29 cellular contexts compared by ENCODE assay signal in the genomic region with DNA sequence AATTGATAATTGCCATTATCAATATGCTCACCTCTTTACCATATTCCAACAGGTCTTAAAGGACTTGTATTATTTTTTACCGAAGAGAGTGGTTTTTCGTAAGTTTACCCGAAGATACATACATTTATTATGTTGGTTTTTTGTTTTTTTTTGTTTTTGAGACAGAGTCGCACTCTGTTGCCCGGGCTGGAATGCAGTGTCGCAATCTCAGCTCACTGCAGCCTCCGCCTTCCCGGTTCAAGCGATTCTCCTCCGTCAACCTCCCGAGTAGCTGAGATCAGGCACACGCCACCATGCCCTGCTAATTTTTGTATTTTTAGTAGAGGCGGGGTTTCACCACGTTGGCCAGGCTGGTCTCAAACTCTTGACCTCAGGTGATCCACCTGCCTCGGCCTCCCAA. TPM values are rescaled to one million over a fixed set of nuclear protein-coding genes. Genes with fewer than 3 reads are reported as not detected.
"Had no signal": no experiment of that assay in that cellular context is flagged by ENCODE, and none has a peak within 500 bp of the region (broad histone marks: within the 10 kb centered on the region; RNA-seq: fewer than 3 reads in every experiment).

No MANE protein-coding gene starts in this region.

- H3K4me1 Mint-ChIP-seq: memory B cell, naive B cell had no signal

- H3K27ac Mint-ChIP-seq: dendritic cell treated with granulocyte-macrophage colony-stimulating factor and Interleukin-4, amounts not matched to agents 40 ng/mL and 50 ng/mL, for 4 days; effector memory CD8-positive, alpha-beta T cell; endodermal cell; memory B cell; mesothelial cell of epicardium; naive B cell had no signal

- H3K27me3 ChIP-seq: colonic mucosa had no signal

- H3K4me3 Mint-ChIP-seq: dendritic cell treated with granulocyte-macrophage colony-stimulating factor and Interleukin-4, amounts not matched to agents 40 ng/mL and 50 ng/mL, for 4 days; effector memory CD8-positive, alpha-beta T cell; endodermal cell; memory B cell; mesothelial cell of epicardium; naive B cell had no signal

- H3K9me3 ChIP-seq: colonic mucosa, esophagus squamous epithelium, gastrocnemius medialis, heart right ventricle, left lung, mucosa of descending colon had no signal

- H3K36me3 ChIP-seq: colonic mucosa, esophagus squamous epithelium, gastrocnemius medialis, left lung had no signal

- H3K4me1 ChIP-seq: colonic mucosa, esophagus squamous epithelium, gastrocnemius medialis, left lung had no signal

- H3K4me3 ChIP-seq: colonic mucosa, esophagus squamous epithelium, gastrocnemius medialis, heart right ventricle, left lung, lung, mucosa of descending colon had no signal

- H3K36me3 Mint-ChIP-seq: memory B cell, mesothelial cell of epicardium, naive B cell had no signal

- DNase-seq: colonic mucosa; cortex of kidney; effector CD8-positive, alpha-beta T cell; effector memory CD8-positive, alpha-beta T cell; endodermal cell; erythroblast; esophagus squamous epithelium; foreskin fibroblast; foreskin melanocyte; gastrocnemius medialis; glutamatergic neuron; head of caudate nucleus; heart right ventricle; hippocampal formation; left cardiac atrium; left lung; left ventricle myocardium superior; mammary epithelial cell; mesendoderm; mucosa of descending colon; naive B cell had no signal

- H3K9me3 Mint-ChIP-seq: dendritic cell treated with granulocyte-macrophage colony-stimulating factor and Interleukin-4, amounts not matched to agents 40 ng/mL and 50 ng/mL, for 4 days; effector memory CD8-positive, alpha-beta T cell; endodermal cell; memory B cell; mesothelial cell of epicardium; naive B cell had no signal

- H3K27ac ChIP-seq: colonic mucosa, epithelial cell of prostate, esophagus squamous epithelium, gastrocnemius medialis, heart right ventricle, left lung had no signal

- ATAC-seq: effector memory CD8-positive, alpha-beta T cell; esophagus mucosa; gastrocnemius medialis; heart right ventricle; left cardiac atrium; left lung; left ventricle myocardium superior; mucosa of descending colon had no signal

RNA-seq across cellular contexts. Expression of a gene that starts 30.8 kb away (rescaled TPM):
- total RNA-seq: kidney epithelial cell, mammary epithelial cell, myocyte had no signal
- polyA plus RNA-seq: mammary epithelial cell had no signal
